ENCODE assay signal across 22 cellular contexts in genomic region chr18:46346896-46347630, GRCh38.
"Had no signal": no experiment of that assay in that cellular context is flagged by ENCODE, and none has a peak within 500 bp of the region (broad histone marks: within the 10 kb centered on the region; RNA-seq: fewer than 3 reads in every experiment).

No MANE protein-coding gene starts in this region.

- H3K4me2 ChIP-seq: neural progenitor cell had no signal

- H3K4me3 Mint-ChIP-seq: activated naive CD8-positive, alpha-beta T cell treated with anti-CD3 and anti-CD28 coated beads, Interleukin-2, amount 50 U/mL, for 24 hours; activated T-cell treated with anti-CD3 and anti-CD28 coated beads, Interleukin-2, amount 50 U/mL, for 4 hours; effector memory CD8-positive, alpha-beta T cell; neural progenitor cell had no signal

- ATAC-seq: activated naive CD8-positive, alpha-beta T cell treated with anti-CD3 and anti-CD28 coated beads, Interleukin-2, amount 50 U/mL, for 24 hours; activated T-cell treated with anti-CD3 and anti-CD28 coated beads, Interleukin-2, amount 50 U/mL, for 4 hours; body of pancreas; effector memory CD8-positive, alpha-beta T cell; esophagus mucosa; left ventricle myocardium superior; mucosa of descending colon; stimulated activated naive CD8-positive, alpha-beta T cell treated with anti-CD3 and anti-CD28 coated beads, Interleukin-15, Interleukin-2, amounts not matched to agents 100 U/mL and 50 U/mL, for 24 hours had no signal

- H3K4me3 ChIP-seq: body of pancreas, mucosa of descending colon, neural progenitor cell, upper lobe of left lung had no signal

- FAIRE-seq: colon, endothelial cell of umbilical vein, TTC549 had no signal

- H3K36me3 ChIP-seq: neural progenitor cell, upper lobe of left lung had no signal

- H3K9me3 ChIP-seq: body of pancreas, mucosa of descending colon, upper lobe of left lung had no signal

- H3K9me3 Mint-ChIP-seq: activated naive CD8-positive, alpha-beta T cell treated with anti-CD3 and anti-CD28 coated beads, Interleukin-2, amount 50 U/mL, for 24 hours; activated T-cell treated with anti-CD3 and anti-CD28 coated beads, Interleukin-2, amount 50 U/mL, for 4 hours; effector memory CD8-positive, alpha-beta T cell; neural progenitor cell had no signal

- H3K27ac ChIP-seq: body of pancreas, neural progenitor cell, upper lobe of left lung, WERI-Rb-1 had no signal

- H3K4me1 ChIP-seq: body of pancreas had no signal

- H3K27me3 Mint-ChIP-seq: activated naive CD8-positive, alpha-beta T cell treated with anti-CD3 and anti-CD28 coated beads, Interleukin-2, amount 50 U/mL, for 24 hours had no signal

- H3K27me3 ChIP-seq: body of pancreas, neural progenitor cell, upper lobe of left lung had no signal

- DNase-seq: activated CD4-positive, alpha-beta T cell treated with anti-CD3 and anti-CD28 coated beads, Interleukin-2, amount 50 U/mL, for 48 hours; activated CD4-positive, CD25-positive, alpha-beta regulatory T cell treated with anti-CD3 and anti-CD28 coated beads, Interleukin-2, amount 50 U/mL, for 72 hours; activated CD8-positive, alpha-beta memory T cell treated with anti-CD3 and anti-CD28 coated beads, Interleukin-2, amount 50 U/mL, for 48 hours; activated naive CD4-positive, alpha-beta T cell treated with Interleukin-2 at 50 U/mL for 16 hours; activated naive CD8-positive, alpha-beta T cell treated with anti-CD3 and anti-CD28 coated beads, Interleukin-2, amount 50 U/mL, for 24 hours; activated T-cell treated with anti-CD3 and anti-CD28 coated beads, Interleukin-2, amount 50 U/mL, for 4 hours; body of pancreas; central memory CD4-positive, alpha-beta T cell; effector memory CD8-positive, alpha-beta T cell; foreskin melanocyte; left ventricle myocardium superior; mesenchymal stem cell; mucosa of descending colon; stimulated activated CD4-positive, alpha-beta T cell treated with anti-CD3 and anti-CD28 coated beads, Interleukin-4, amount 100 ng/mL, for 1 hour; stimulated activated naive CD8-positive, alpha-beta T cell treated with anti-CD3 and anti-CD28 coated beads, Interleukin-15, Interleukin-2, amounts not matched to agents 100 U/mL and 50 U/mL, for 24 hours; upper lobe of left lung; WERI-Rb-1 had no signal

- H2AFZ ChIP-seq: neural progenitor cell had no signal

- H3K9ac ChIP-seq: neural progenitor cell had no signal

- H3K27ac Mint-ChIP-seq: activated naive CD8-positive, alpha-beta T cell treated with anti-CD3 and anti-CD28 coated beads, Interleukin-2, amount 50 U/mL, for 24 hours; effector memory CD8-positive, alpha-beta T cell; neural progenitor cell had no signal
